ENCODE assay signal across 12 cellular contexts in the genomic region with DNA sequence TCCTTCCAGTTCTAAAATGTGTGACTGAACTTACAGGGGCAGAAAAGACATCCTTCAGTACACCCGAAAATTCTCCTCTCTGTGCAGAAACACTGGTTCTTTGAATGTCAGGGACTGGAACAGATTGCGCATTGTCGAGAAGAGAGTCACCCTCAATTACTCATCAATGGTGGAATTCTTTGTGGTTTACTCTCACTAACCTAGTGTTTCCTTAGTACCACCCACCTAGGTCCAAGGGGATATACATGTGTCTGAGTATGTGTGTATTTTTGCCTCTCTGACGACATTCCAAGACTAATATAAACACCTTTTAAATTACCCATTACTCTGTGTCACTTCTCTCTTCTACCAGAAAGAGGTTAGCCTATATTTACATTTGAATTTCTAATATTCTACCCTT.
A peak's percentile ranks its signal among the peaks of the same experiment; 100 is the strongest.
DNase-seq lines count a peak whose midpoint lies in the region; ATAC-seq and TF ChIP-seq lines count a peak whose summit lies in the region.
"Had no signal": no experiment of that assay in that cellular context is flagged by ENCODE, and none has a peak within 500 bp of the region (broad histone marks: within the 10 kb centered on the region; RNA-seq: fewer than 3 reads in every experiment).

No MANE protein-coding gene starts in this region.

- no peak overlapping the region for H3K4me3 ChIP-seq in BJ (ENCODE audit: low read depth, low read length)
- H3K4me3 ChIP-seq in MG63, result no peak overlapping the region
- H3K4me3 ChIP-seq in mesenchymal stem cell (ENCODE audit: insufficient read depth in 1 of 2, low read depth in 1 of 2, low read length in 2 of 2), result no peak overlapping the region
- H3K4me3 ChIP-seq in effector memory CD4-positive, alpha-beta T cell (ENCODE audit: insufficient read depth, low read depth, low read length, poor library complexity, severe bottlenecking), result no peak overlapping the region
- H3K4me3 ChIP-seq: lower lobe of right lung had no signal

- CTCF ChIA-PET in BJ (lab: Yijun Ruan, JAX), result no interaction called here

- H3K9me3 Mint-ChIP-seq in chondrocyte (ENCODE audit: low read depth), result no peaks in the 10 kb centered on the region
- H3K9me3 Mint-ChIP-seq: activated naive CD4-positive, alpha-beta T cell treated with anti-CD3 and anti-CD28 coated beads, Interleukin-2, amount 50 U/mL, for 24 hours had no signal

- H2BK5ac ChIP-seq in mesenchymal stem cell (ENCODE audit: low read depth, low read length, poor library complexity, severe bottlenecking), result no peak overlapping the region

- no peak for TF ChIP-seq CTCF in BJ (IDR thresholded peaks at IDR 0.05; ENCODE audit: insufficient read depth, low read depth, low read length)
- no peak for TF ChIP-seq CTCF in chondrocyte (IDR thresholded peaks at IDR 0.05)

- H2AK5ac ChIP-seq in mesenchymal stem cell (ENCODE audit: low read length, severe bottlenecking), result no peak overlapping the region

- peaks cover 3% of the 10 kb centered on the region for H3K4me1 ChIP-seq in mesenchymal stem cell (ENCODE audit: control insufficient read depth, insufficient read depth, low read depth, low read length)
- no peaks in the 10 kb centered on the region for H3K4me1 ChIP-seq in effector memory CD4-positive, alpha-beta T cell (ENCODE audit: control insufficient read depth, insufficient read depth, low read length, poor library complexity, severe bottlenecking)
- H3K4me1 ChIP-seq: lower lobe of right lung had no signal

- no peak for ATAC-seq in GM19463 (IDR thresholded peaks at IDR 0.05; ENCODE audit: unreplicated experiment)
- ATAC-seq in GM21515 (IDR thresholded peaks at IDR 0.05; ENCODE audit: unreplicated experiment), result no peak
- ATAC-seq: activated CD4-positive, CD25-positive, alpha-beta regulatory T cell treated with anti-CD3 and anti-CD28 coated beads, Interleukin-2, amount 50 U/mL, for 24 hours; lower lobe of right lung had no signal

- H4K8ac ChIP-seq in mesenchymal stem cell (ENCODE audit: low read length), result no peak overlapping the region

- no peaks in the 10 kb centered on the region for H3K27me3 ChIP-seq in BJ (ENCODE audit: control insufficient read depth, insufficient read depth, low read length)
- H3K27me3 ChIP-seq in MG63, result no peaks in the 10 kb centered on the region
- H3K27me3 ChIP-seq in mesenchymal stem cell (ENCODE audit: control insufficient read depth in 1 of 2, insufficient read depth in 1 of 2, low read length in 2 of 2), result no peaks in the 10 kb centered on the region
- no peaks in the 10 kb centered on the region for H3K27me3 ChIP-seq in effector memory CD4-positive, alpha-beta T cell (replicated peaks; ENCODE audit: control insufficient read depth, insufficient read depth, low read length, poor library complexity, severe bottlenecking)

- 0% methylated on average over 1 of the region's 4 CpGs for WGBS in mesenchymal stem cell

- H3K14ac ChIP-seq in mesenchymal stem cell (ENCODE audit: low read length in 2 of 2), result no peak overlapping the region

- no peaks in the 10 kb centered on the region for H3K36me3 Mint-ChIP-seq in chondrocyte (ENCODE audit: low read depth)
- H3K36me3 Mint-ChIP-seq: activated naive CD4-positive, alpha-beta T cell treated with anti-CD3 and anti-CD28 coated beads, Interleukin-2, amount 50 U/mL, for 24 hours had no signal

- H4K91ac ChIP-seq in mesenchymal stem cell (ENCODE audit: low read length), result no peak overlapping the region

- H3K18ac ChIP-seq in mesenchymal stem cell (ENCODE audit: low read depth in 1 of 2, low read length in 2 of 2), result no peak overlapping the region

- H3K23ac ChIP-seq in mesenchymal stem cell (ENCODE audit: low read length in 2 of 2), result no peak overlapping the region

- DNase-seq in BJ (ENCODE audit: low read depth), result peak; percentile 41
- DNase-seq in MG63, result peak; percentile 6
- DNase-seq in chondrocyte (ENCODE audit: low spot score), result no peak
- peak; percentile 93 for DNase-seq in mesenchymal stem cell
- no peak for DNase-seq in effector memory CD4-positive, alpha-beta T cell
- DNase-seq in stimulated activated CD4-positive, alpha-beta T cell treated with anti-CD3 and anti-CD28 coated beads, Interleukin-4, amount 100 ng/mL, for 1 hour, result no peak
- DNase-seq: lower lobe of right lung, NCI-H1436 had no signal

- H2BK120ac ChIP-seq in mesenchymal stem cell (ENCODE audit: low read depth, low read length), result no peak overlapping the region

- peak overlapping the region; percentile 53 for H3K27ac ChIP-seq in mesenchymal stem cell (ENCODE audit: low read length, poor library complexity, severe bottlenecking)
- no peak overlapping the region for H3K27ac ChIP-seq in effector memory CD4-positive, alpha-beta T cell (ENCODE audit: insufficient read depth, low read length, poor library complexity, severe bottlenecking)
- H3K27ac ChIP-seq: lower lobe of right lung had no signal

- H2AFZ ChIP-seq in mesenchymal stem cell (ENCODE audit: low read depth, low read length), result no peak overlapping the region

- H3K9me3 ChIP-seq in MG63, result no peaks in the 10 kb centered on the region
- H3K9me3 ChIP-seq in mesenchymal stem cell (ENCODE audit: control insufficient read depth, low read length), result no peaks in the 10 kb centered on the region
- H3K9me3 ChIP-seq in effector memory CD4-positive, alpha-beta T cell (ENCODE audit: control insufficient read depth, low read length), result no peaks in the 10 kb centered on the region
- H3K9me3 ChIP-seq: lower lobe of right lung had no signal

- H3K79me1 ChIP-seq in mesenchymal stem cell (replicated peaks; ENCODE audit: low read length, poor library complexity, severe bottlenecking), result no peaks in the 10 kb centered on the region

- no peak overlapping the region for H3K9ac ChIP-seq in mesenchymal stem cell (ENCODE audit: low read length)

- H2BK15ac ChIP-seq in mesenchymal stem cell (ENCODE audit: low read depth, poor library complexity, severe bottlenecking), result no peak overlapping the region

- no peaks in the 10 kb centered on the region for H3K27me3 Mint-ChIP-seq in chondrocyte (ENCODE audit: low read depth)
- H3K27me3 Mint-ChIP-seq: activated naive CD4-positive, alpha-beta T cell treated with anti-CD3 and anti-CD28 coated beads, Interleukin-2, amount 50 U/mL, for 24 hours had no signal

- H3K36me3 ChIP-seq in BJ (ENCODE audit: control insufficient read depth, insufficient read depth, low read length), result no peaks in the 10 kb centered on the region
- H3K36me3 ChIP-seq in MG63, result no peaks in the 10 kb centered on the region
- no peaks in the 10 kb centered on the region for H3K36me3 ChIP-seq in mesenchymal stem cell (ENCODE audit: control insufficient read depth in 1 of 2, insufficient read depth in 2 of 2, low read depth in 1 of 2, low read length in 2 of 2)
- H3K36me3 ChIP-seq in effector memory CD4-positive, alpha-beta T cell (ENCODE audit: control insufficient read depth, insufficient read depth, low read length), result no peaks in the 10 kb centered on the region
- H3K36me3 ChIP-seq: lower lobe of right lung had no signal

- no peak overlapping the region for H3K4ac ChIP-seq in mesenchymal stem cell (ENCODE audit: low read depth in 1 of 2, low read length in 2 of 2)

- H3K27ac Mint-ChIP-seq in chondrocyte (ENCODE audit: unreplicated experiment), result peak overlapping the region; percentile 39
- H3K27ac Mint-ChIP-seq: activated naive CD4-positive, alpha-beta T cell treated with anti-CD3 and anti-CD28 coated beads, Interleukin-2, amount 50 U/mL, for 24 hours had no signal

- no peak overlapping the region for H3K4me2 ChIP-seq in mesenchymal stem cell (ENCODE audit: low read length, poor library complexity, severe bottlenecking)

- POLR2A ChIA-PET in BJ (lab: Charles Lee), result no interaction called here

- peaks cover 41% of the 10 kb centered on the region for H3K4me1 Mint-ChIP-seq in chondrocyte (ENCODE audit: low read depth)
- H3K4me1 Mint-ChIP-seq: activated naive CD4-positive, alpha-beta T cell treated with anti-CD3 and anti-CD28 coated beads, Interleukin-2, amount 50 U/mL, for 24 hours had no signal

- no peak overlapping the region for H2BK12ac ChIP-seq in mesenchymal stem cell (ENCODE audit: low read length in 2 of 2)

- H3K4me3 Mint-ChIP-seq in chondrocyte (ENCODE audit: unreplicated experiment), result no peak overlapping the region
- H3K4me3 Mint-ChIP-seq: activated naive CD4-positive, alpha-beta T cell treated with anti-CD3 and anti-CD28 coated beads, Interleukin-2, amount 50 U/mL, for 24 hours had no signal

Comparison
In these comparisons a context has a peak if more than half of its experiments do, and no peak if none do; other contexts are left out.
1. DNase-seq: peak in BJ (single experiment), MG63 (single experiment) and mesenchymal stem cell (single experiment); none in chondrocyte (single experiment), effector memory CD4-positive, alpha-beta T cell (0 of 3) and stimulated activated CD4-positive, alpha-beta T cell treated with anti-CD3 and anti-CD28 coated beads, Interleukin-4, amount 100 ng/mL, for 1 hour (single experiment).